8 cellular contexts compared by ENCODE assay signal in the genomic region with DNA sequence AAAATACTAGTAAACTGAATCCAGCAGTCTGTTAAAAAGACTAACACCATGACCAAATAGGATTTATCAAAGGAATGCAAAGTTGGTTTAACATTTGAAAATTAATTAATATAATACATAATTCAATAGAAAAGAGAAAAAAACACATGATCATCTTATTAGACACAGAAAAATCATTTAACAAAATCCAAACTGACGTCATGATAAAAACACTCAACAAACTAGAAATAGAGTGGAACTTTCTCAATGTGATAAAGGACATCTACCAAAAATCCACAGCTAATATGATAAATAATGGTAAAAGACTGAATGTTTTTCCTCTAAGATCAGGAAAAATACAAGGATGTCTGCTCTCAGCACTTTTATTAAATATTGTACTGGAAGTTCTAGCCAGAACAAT. TPM values are rescaled to one million over a fixed set of nuclear protein-coding genes. Genes with fewer than 3 reads are reported as not detected.
"Had no signal": no experiment of that assay in that cellular context is flagged by ENCODE, and none has a peak within 500 bp of the region (broad histone marks: within the 10 kb centered on the region; RNA-seq: fewer than 3 reads in every experiment).

No MANE protein-coding gene starts in this region.

- FAIRE-seq: GM12878, GM12891, GM12892, GM18507, GM19239 had no signal

- DNase-seq: GDM1, GF-D8 had no signal

- H3K4me3 ChIP-seq: GM12878 had no signal

- ATAC-seq: GM12878 had no signal

RNA-seq across cellular contexts. Expression of a gene that starts 40.4 kb away (rescaled TPM):
- total RNA-seq: G401, GM12878 had no signal
- polyA plus RNA-seq: GM12878 had no signal
